24 cellular contexts compared by ENCODE assay signal in the genomic region with DNA sequence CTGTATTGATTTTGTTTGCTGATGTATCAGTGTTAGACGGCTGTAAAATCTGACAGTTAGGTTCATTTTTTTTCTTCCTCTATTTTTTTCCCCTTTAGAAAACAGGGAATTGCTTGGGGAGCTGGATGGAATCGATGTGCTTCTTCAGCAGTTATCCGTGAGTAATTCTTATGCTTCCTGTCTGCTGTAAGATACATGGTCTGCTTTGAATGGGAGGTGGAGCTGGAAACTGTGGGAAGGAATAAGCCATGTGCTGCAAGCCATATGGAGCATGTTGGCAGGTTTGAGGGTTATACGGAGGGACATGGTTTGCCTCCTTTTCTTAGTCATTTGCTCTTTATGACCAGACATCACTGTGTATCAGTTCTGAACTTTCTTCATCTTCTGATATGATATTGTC.
DNase-seq lines count a peak whose midpoint lies in the region; ATAC-seq and TF ChIP-seq lines count a peak whose summit lies in the region.
"Had no signal": no experiment of that assay in that cellular context is flagged by ENCODE, and none has a peak within 500 bp of the region (broad histone marks: within the 10 kb centered on the region; RNA-seq: fewer than 3 reads in every experiment).

No MANE protein-coding gene starts in this region.

- peaks cover 0 to 49% (median 0%) of the 10 kb centered on the region in 3 experiments for H3K36me3 ChIP-seq in naive thymus-derived CD4-positive, alpha-beta T cell (ENCODE audit: control insufficient read depth in 2 of 3, insufficient read depth in 3 of 3, low read length in 3 of 3)

- DNase-seq in Ammon's horn (ENCODE audit: low spot score) (peak; percentile 60), HT1080 (ENCODE audit: low read depth) (peak; percentile 25), activated B cell treated with CpG ODN at 0.5 μM for 24 hours (no peak), fibroblast of the aortic adventitia (ENCODE audit: low read depth) (peak; percentile 34), SHP77 treated with DMSO at 0.1 percent for 48 hours (lab: John Stamatoyannopoulos, UW) (no peak), OCI-M1 (lab: John Stamatoyannopoulos, UW) (no peak)
- no peak for DNase-seq in naive thymus-derived CD4-positive, alpha-beta T cell
- no peak for DNase-seq in activated naive CD4-positive, alpha-beta T cell treated with anti-CD3 and anti-CD28 coated beads, Interleukin-2, amount 50 U/mL, for 16 hours
- DNase-seq: activated CD4-positive, CD25-positive, alpha-beta regulatory T cell treated with anti-CD3 and anti-CD28 coated beads, Interleukin-2, amount 50 U/mL, for 72 hours; activated CD8-positive, alpha-beta memory T cell treated with anti-CD3 and anti-CD28 coated beads for 24 hours; activated T-cell treated with anti-CD3 and anti-CD28 coated beads, Interleukin-2, amount 50 U/mL, for 72 hours; cortex of kidney; GF-D8; HCEC 1CT; KG1; NCI-H1105; Peyer's patch; upper lobe of right lung had no signal

- H3K4me3 ChIP-seq in fibroblast of the aortic adventitia (ENCODE audit: low read depth, low read length) = no peak overlapping the region
- H3K4me3 ChIP-seq in naive thymus-derived CD4-positive, alpha-beta T cell (ENCODE audit: low read length) = no peak overlapping the region
- H3K4me3 ChIP-seq: A549, Peyer's patch, skin epidermis, upper lobe of right lung had no signal

- CTCF ChIA-PET in activated B cell treated with CpG ODN at 0.5 μM for 24 hours (lab: Charles Lee) = no interaction called here
- CTCF ChIA-PET in naive thymus-derived CD4-positive, alpha-beta T cell (lab: Charles Lee) = no interaction called here

- peak overlapping the region; percentile 42 for H3K4me3 Mint-ChIP-seq in activated B cell treated with CpG ODN at 0.5 μM for 24 hours
- H3K4me3 Mint-ChIP-seq in naive thymus-derived CD4-positive, alpha-beta T cell = no peak overlapping the region
- H3K4me3 Mint-ChIP-seq: activated T-cell treated with anti-CD3 and anti-CD28 coated beads, Interleukin-2, amount 50 U/mL, for 72 hours; CD14-positive monocyte; neural crest cell had no signal

- POLR2A ChIA-PET in activated B cell treated with CpG ODN at 0.5 μM for 24 hours (lab: Charles Lee) = interaction anchor here (2.3 kb wide), 1 partner anchor 27 kb away, joined by 7 read pairs; no protein-coding TSS in a partner anchor
- POLR2A ChIA-PET in naive thymus-derived CD4-positive, alpha-beta T cell (lab: Charles Lee) = interaction anchor here (0.9 kb wide), 1 partner anchor 13 kb away, joined by 3 read pairs; no protein-coding TSS in a partner anchor

- no peaks in the 10 kb centered on the region for H3K4me1 ChIP-seq in naive thymus-derived CD4-positive, alpha-beta T cell (ENCODE audit: control insufficient read depth in 2 of 2, insufficient read depth in 2 of 2, low read length in 2 of 2)
- H3K4me1 ChIP-seq: A549, Peyer's patch, upper lobe of right lung had no signal

- intact Hi-C loops in activated B cell treated with CpG ODN at 0.5 μM for 24 hours (cut with micrococcal nuclease) = no loop called here
- intact Hi-C loops in naive thymus-derived CD4-positive, alpha-beta T cell (cut with micrococcal nuclease) = no loop called here

- no peaks in the 10 kb centered on the region for H3K27me3 ChIP-seq in naive thymus-derived CD4-positive, alpha-beta T cell (ENCODE audit: control insufficient read depth in 2 of 2, insufficient read depth in 2 of 2, low read length in 2 of 2)
- H3K27me3 ChIP-seq: Peyer's patch, upper lobe of right lung had no signal

- peak overlapping the region; percentile 64 for H3K27ac Mint-ChIP-seq in activated B cell treated with CpG ODN at 0.5 μM for 24 hours
- no peak overlapping the region for H3K27ac Mint-ChIP-seq in naive thymus-derived CD4-positive, alpha-beta T cell
- H3K27ac Mint-ChIP-seq: activated naive CD4-positive, alpha-beta T cell treated with anti-CD3 and anti-CD28 coated beads, Interleukin-2, amount 50 U/mL, for 72 hours; CD14-positive monocyte had no signal

- no peaks in the 10 kb centered on the region for H3K27me3 Mint-ChIP-seq in activated B cell treated with CpG ODN at 0.5 μM for 24 hours
- H3K27me3 Mint-ChIP-seq in naive thymus-derived CD4-positive, alpha-beta T cell = no peaks in the 10 kb centered on the region

- peaks cover 51% of the 10 kb centered on the region for H3K36me3 Mint-ChIP-seq in activated B cell treated with CpG ODN at 0.5 μM for 24 hours (ENCODE audit: low read depth)
- H3K36me3 Mint-ChIP-seq in naive thymus-derived CD4-positive, alpha-beta T cell = peaks cover 21 to 64% (median 39%) of the 10 kb centered on the region in 5 donors

- peaks cover 55% of the 10 kb centered on the region for H3K4me1 Mint-ChIP-seq in activated B cell treated with CpG ODN at 0.5 μM for 24 hours
- peaks cover 0 to 8% (median 0%) of the 10 kb centered on the region in 7 donors for H3K4me1 Mint-ChIP-seq in naive thymus-derived CD4-positive, alpha-beta T cell

- no peak for ATAC-seq in activated B cell treated with CpG ODN at 0.5 μM for 24 hours (ENCODE audit: low read depth)
- no peak for ATAC-seq in naive thymus-derived CD4-positive, alpha-beta T cell
- ATAC-seq: A549; activated naive CD4-positive, alpha-beta T cell treated with anti-CD3 and anti-CD28 coated beads, Interleukin-2, amount 50 U/mL, for 72 hours; activated T-cell treated with anti-CD3 and anti-CD28 coated beads, Interleukin-2, amount 50 U/mL, for 72 hours; upper lobe of right lung had no signal

- H3K9me3 ChIP-seq in naive thymus-derived CD4-positive, alpha-beta T cell (ENCODE audit: control insufficient read depth in 2 of 3, low read length in 3 of 3) = no peaks in the 10 kb centered on the region
- H3K9me3 ChIP-seq: A549, Peyer's patch, upper lobe of right lung had no signal

- no peak overlapping the region for H3K27ac ChIP-seq in naive thymus-derived CD4-positive, alpha-beta T cell (ENCODE audit: low read depth, low read length)
- H3K27ac ChIP-seq: A549, HL-60, Peyer's patch, skin epidermis, upper lobe of right lung had no signal

- no peak for TF ChIP-seq CTCF in activated B cell treated with CpG ODN at 0.5 μM for 24 hours (IDR thresholded peaks at IDR 0.05)
- TF ChIP-seq CTCF in fibroblast of the aortic adventitia (IDR thresholded peaks at IDR 0.05; ENCODE audit: insufficient read depth, low read length) = no peak

- no peaks in the 10 kb centered on the region for H3K9me3 Mint-ChIP-seq in activated B cell treated with CpG ODN at 0.5 μM for 24 hours
- no peaks in the 10 kb centered on the region for H3K9me3 Mint-ChIP-seq in naive thymus-derived CD4-positive, alpha-beta T cell
- H3K9me3 Mint-ChIP-seq: activated naive CD4-positive, alpha-beta T cell treated with anti-CD3 and anti-CD28 coated beads, Interleukin-2, amount 50 U/mL, for 72 hours; activated T-cell treated with anti-CD3 and anti-CD28 coated beads, Interleukin-2, amount 50 U/mL, for 72 hours; neural crest cell had no signal

Comparison
In these comparisons a context has a peak if more than half of its experiments do, and no peak if none do; other contexts are left out.
1. DNase-seq: peak in Ammon's horn (single experiment), HT1080 (single experiment) and fibroblast of the aortic adventitia (single experiment); none in activated B cell treated with CpG ODN at 0.5 μM for 24 hours (single experiment), naive thymus-derived CD4-positive, alpha-beta T cell (0 of 9), SHP77 treated with DMSO at 0.1 percent for 48 hours (single experiment), activated naive CD4-positive, alpha-beta T cell treated with anti-CD3 and anti-CD28 coated beads, Interleukin-2, amount 50 U/mL, for 16 hours (single experiment) and OCI-M1 (single experiment).